Comparison of ENCODE assay signal across 24 cellular contexts in the genomic region with DNA sequence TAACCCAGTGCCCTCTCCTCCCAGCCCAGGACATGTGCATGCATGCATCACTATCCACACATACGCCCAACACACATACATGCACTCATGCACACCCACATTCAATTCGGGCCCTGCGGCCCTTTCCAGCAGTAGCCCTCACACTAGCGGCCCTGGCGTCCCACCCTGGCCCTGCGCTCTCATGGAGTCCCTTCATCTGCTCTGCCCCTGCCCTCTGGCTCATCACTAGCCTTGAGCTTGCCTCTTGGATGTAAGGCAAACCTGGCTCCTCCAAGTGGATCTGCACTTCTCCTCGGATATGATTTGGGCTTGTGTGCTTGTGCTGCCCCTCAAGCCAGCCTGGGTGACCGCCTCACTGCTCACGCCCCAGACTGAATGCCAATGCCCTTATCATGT.
A peak's percentile ranks its signal among the peaks of the same experiment; 100 is the strongest.
DNase-seq lines count a peak whose midpoint lies in the region; ATAC-seq and TF ChIP-seq lines count a peak whose summit lies in the region.
"Had no signal": no experiment of that assay in that cellular context is flagged by ENCODE, and none has a peak within 500 bp of the region (broad histone marks: within the 10 kb centered on the region; RNA-seq: fewer than 3 reads in every experiment).

No MANE protein-coding gene starts in this region.

- H3K4me3 Mint-ChIP-seq in H9 = no peak overlapping the region
- H3K4me3 Mint-ChIP-seq: activated CD8-positive, alpha-beta T cell treated with anti-CD3 and anti-CD28 coated beads for 36 hours had no signal

- no peak for DNase-seq in H9
- DNase-seq in right atrium auricular region (ENCODE audit: low spot score) = no peak
- DNase-seq in neuronal stem cell (ENCODE audit: low spot score) = no peak
- no peak for DNase-seq in NCI-H146 (lab: John Stamatoyannopoulos, UW)
- DNase-seq in esophagus muscularis mucosa (ENCODE audit: extremely low spot score) = no peak
- DNase-seq: ACHN; activated B cell treated with CpG ODN at 0.5 μM for 24 hours; activated CD8-positive, alpha-beta T cell treated with anti-CD3 and anti-CD28 coated beads for 36 hours; activated effector memory CD4-positive, alpha-beta T cell treated with Interleukin-2 at 50 U/mL for 16 hours; activated naive CD8-positive, alpha-beta T cell treated with anti-CD3 and anti-CD28 coated beads for 36 hours; Caco-2; KG1; MG63; mucosa of descending colon; NCI-H1105 treated with DMSO at 0.1 percent for 48 hours; NCI-H2081; NCI-H345; Peyer's patch; stimulated activated CD4-positive, alpha-beta T cell treated with anti-CD3 and anti-CD28 coated beads, Interleukin-1b, Interleukin-23, amount 100 ng/mL, for 48 hours had no signal

- H3T11ph ChIP-seq in H9 (ENCODE audit: low read length) = no peak overlapping the region

- H3K36me3 ChIP-seq in BLaER1 = no peaks in the 10 kb centered on the region
- H3K36me3 ChIP-seq in right atrium auricular region = no peaks in the 10 kb centered on the region
- H3K36me3 ChIP-seq in neuronal stem cell (replicated peaks in 1 of 2; ENCODE audit: control insufficient read depth in 2 of 2, insufficient read depth in 2 of 2, low read length in 2 of 2) = no peaks in the 10 kb centered on the region
- no peaks in the 10 kb centered on the region for H3K36me3 ChIP-seq in esophagus muscularis mucosa
- H3K36me3 ChIP-seq: ascending aorta, MG63, Peyer's patch, SJCRH30 had no signal

- H4K91ac ChIP-seq in H9 (ENCODE audit: insufficient read length, low read depth, low read length) (no peak overlapping the region), neuronal stem cell (ENCODE audit: low read depth, low read length, poor library complexity) (no peak overlapping the region)

- H3K14ac ChIP-seq in H9 (ENCODE audit: insufficient read depth, low read length) = peak overlapping the region; percentile 83
- H3K14ac ChIP-seq in neuronal stem cell (ENCODE audit: low read length) = no peak overlapping the region

- H2AK5ac ChIP-seq in H9 (ENCODE audit: insufficient read length, low read length) (no peak overlapping the region), neuronal stem cell (ENCODE audit: low read depth, low read length) (no peak overlapping the region)

- H4K5ac ChIP-seq in H9 (ENCODE audit: insufficient read length, low read depth, low read length) = no peak overlapping the region

- H3K9me3 Mint-ChIP-seq in H9 = no peaks in the 10 kb centered on the region
- H3K9me3 Mint-ChIP-seq: activated B cell treated with CpG ODN at 0.5 μM for 24 hours; activated CD8-positive, alpha-beta T cell treated with anti-CD3 and anti-CD28 coated beads for 36 hours; activated naive CD8-positive, alpha-beta T cell treated with anti-CD3 and anti-CD28 coated beads for 36 hours had no signal

- H3K27me3 Mint-ChIP-seq in H9 (ENCODE audit: low read depth) = no peaks in the 10 kb centered on the region; the same call in 1 of the 2 replicates

- H3K4me3 ChIP-seq in BLaER1 (no peak overlapping the region), right atrium auricular region (peak overlapping the region in 1 of 2 donors; percentile 50), neuronal stem cell (ENCODE audit: low read length in 2 of 2) (no peak overlapping the region), esophagus muscularis mucosa (no peak overlapping the region)
- H3K4me3 ChIP-seq: mucosa of descending colon had no signal

- H3K79me2 ChIP-seq in H9 (ENCODE audit: insufficient read depth, low read length) = no peaks in the 10 kb centered on the region

- H3K27ac Mint-ChIP-seq in H9 = no peak overlapping the region; a peak in 1 of 7 replicates
- H3K27ac Mint-ChIP-seq: activated CD8-positive, alpha-beta T cell treated with anti-CD3 and anti-CD28 coated beads for 36 hours; activated naive CD8-positive, alpha-beta T cell treated with anti-CD3 and anti-CD28 coated beads for 36 hours had no signal

- H3K36me3 Mint-ChIP-seq in H9 (ENCODE audit: insufficient read depth in 1 of 3, low read depth in 3 of 3) = no peaks in the 10 kb centered on the region
- H3K36me3 Mint-ChIP-seq: activated naive CD8-positive, alpha-beta T cell treated with anti-CD3 and anti-CD28 coated beads for 36 hours had no signal

- H2BK20ac ChIP-seq in H9 (ENCODE audit: low read depth, low read length, poor library complexity, severe bottlenecking) = no peak overlapping the region

- peaks cover 0 to 14% of the 10 kb centered on the region in 2 experiments; a peak in 2 of 4 replicates for H3K4me1 Mint-ChIP-seq in H9

- H3K9me3 ChIP-seq in BLaER1 (no peaks in the 10 kb centered on the region), H9 (ENCODE audit: control insufficient read depth, low read depth, low read length) (no peaks in the 10 kb centered on the region), right atrium auricular region (no peaks in the 10 kb centered on the region), neuronal stem cell (replicated peaks in 1 of 2; ENCODE audit: control insufficient read depth in 2 of 2, insufficient read depth in 1 of 2, low read depth in 1 of 2, low read length in 2 of 2) (no peaks in the 10 kb centered on the region), esophagus muscularis mucosa (no peaks in the 10 kb centered on the region)
- H3K9me3 ChIP-seq: ascending aorta, Caco-2, MG63, mucosa of descending colon, Peyer's patch, SJCRH30 had no signal

- no peak for TF ChIP-seq EP300 in esophagus muscularis mucosa (IDR thresholded peaks at IDR 0.05)

- no peak overlapping the region for H3K23ac ChIP-seq in H9 (ENCODE audit: insufficient read length, low read depth, low read length)
- H3K23ac ChIP-seq in neuronal stem cell (ENCODE audit: low read depth, low read length, poor library complexity) = no peak overlapping the region

- no CpG with 5 or more reads among the region's 9 CpGs for WGBS in H9 (ENCODE audit: extremely low coverage, insufficient read length, low lambda C conversion rate)
- no CpG with 5 or more reads among the region's 9 CpGs for WGBS in neuronal stem cell (ENCODE audit: extremely low coverage in 2 of 2, insufficient read length in 2 of 2, insufficient replicate concordance in 1 of 2), 2 donors
- 95% methylated on average over 8 of the region's 9 CpGs for WGBS in esophagus muscularis mucosa

- no peak overlapping the region for H2BK120ac ChIP-seq in H9 (ENCODE audit: low read depth, low read length, poor library complexity, severe bottlenecking)
- no peak overlapping the region for H2BK120ac ChIP-seq in neuronal stem cell (ENCODE audit: low read depth, low read length)

- H4K8ac ChIP-seq in H9 (replicated peaks; ENCODE audit: insufficient read length, low read depth, low read length) = peak overlapping the region; percentile 48
- no peak overlapping the region for H4K8ac ChIP-seq in neuronal stem cell (ENCODE audit: low read depth, low read length)

- no peaks in the 10 kb centered on the region for H3K27me3 ChIP-seq in BLaER1
- H3K27me3 ChIP-seq in H9 (ENCODE audit: insufficient read depth, low read length) = no peaks in the 10 kb centered on the region
- no peaks in the 10 kb centered on the region for H3K27me3 ChIP-seq in right atrium auricular region
- H3K27me3 ChIP-seq in neuronal stem cell (ENCODE audit: control insufficient read depth in 3 of 3, insufficient read depth in 3 of 3, low read depth in 1 of 3, low read length in 3 of 3) = peaks cover 0 to 47% (median 0%) of the 10 kb centered on the region in 3 experiments
- H3K27me3 ChIP-seq in esophagus muscularis mucosa = no peaks in the 10 kb centered on the region
- H3K27me3 ChIP-seq: ascending aorta, MG63, Peyer's patch, SJCRH30 had no signal

- no peak overlapping the region for H2BK15ac ChIP-seq in H9 (ENCODE audit: low read depth, low read length)
- H2BK15ac ChIP-seq in neuronal stem cell (ENCODE audit: low read length) = peak overlapping the region; percentile 40

- intact Hi-C loops in esophagus muscularis mucosa (cut with DNase I) = no loop called here

- H3K4me2 ChIP-seq in BLaER1 (peak overlapping the region; percentile 87; the same call in 1 of the 2 replicates), H9 (ENCODE audit: insufficient read depth, insufficient read length, low read length) (no peak overlapping the region), neuronal stem cell (ENCODE audit: insufficient read depth, low read length, poor library complexity, severe bottlenecking) (no peak overlapping the region)

- TF ChIP-seq POLR2A in esophagus muscularis mucosa (IDR thresholded peaks at IDR 0.05; ENCODE audit: low read depth) = no peak

- H3K4ac ChIP-seq in H9 (ENCODE audit: low read depth, low read length) (no peak overlapping the region), neuronal stem cell (ENCODE audit: low read length) (no peak overlapping the region)

- H3K23me2 ChIP-seq in H9 (ENCODE audit: insufficient read length, low read depth, low read length, poor library complexity, severe bottlenecking) = no peaks in the 10 kb centered on the region

- H2AFZ ChIP-seq in H9 (ENCODE audit: low read length) (no peak overlapping the region), neuronal stem cell (ENCODE audit: low read length) (no peak overlapping the region)

- H2BK5ac ChIP-seq in H9 (ENCODE audit: insufficient read length, low read length) (no peak overlapping the region), neuronal stem cell (ENCODE audit: low read length) (no peak overlapping the region)

- no peak overlapping the region for H3K18ac ChIP-seq in H9 (ENCODE audit: insufficient read length, low read depth, low read length)
- H3K18ac ChIP-seq in neuronal stem cell (ENCODE audit: low read length) = peak overlapping the region; percentile 76

- no peak for ATAC-seq in GM21528 (IDR thresholded peaks at IDR 0.05; ENCODE audit: low FRiP score, unreplicated experiment)
- no peak for ATAC-seq in GM18861 (IDR thresholded peaks at IDR 0.05; ENCODE audit: unreplicated experiment)

- H3K56ac ChIP-seq in H9 (ENCODE audit: insufficient read length, low read depth, low read length) = no peak overlapping the region

- no peaks in the 10 kb centered on the region for H4K20me1 ChIP-seq in BLaER1
- H4K20me1 ChIP-seq in H9 (ENCODE audit: control insufficient read depth, insufficient read depth, insufficient read length) = no peaks in the 10 kb centered on the region

- H3K27ac ChIP-seq in BLaER1 = no peak overlapping the region
- no peak overlapping the region for H3K27ac ChIP-seq in H9 (ENCODE audit: insufficient read length, low read depth, low read length)
- peak overlapping the region; percentile 91 to 96 for H3K27ac ChIP-seq in right atrium auricular region
- H3K27ac ChIP-seq in neuronal stem cell (replicated peaks; ENCODE audit: low read length) = no peak overlapping the region
- peak overlapping the region in 1 of 4 donors; percentile 80 for H3K27ac ChIP-seq in esophagus muscularis mucosa (replicated peaks in 1 of 4)

- H3K4me1 ChIP-seq in BLaER1 = peaks cover 26% of the 10 kb centered on the region
- H3K4me1 ChIP-seq in H9 (ENCODE audit: insufficient read depth, low read length) = no peaks in the 10 kb centered on the region
- peaks cover 0 to 40% of the 10 kb centered on the region in 2 donors for H3K4me1 ChIP-seq in right atrium auricular region
- H3K4me1 ChIP-seq in neuronal stem cell (ENCODE audit: control insufficient read depth in 2 of 2, insufficient read depth in 1 of 2, low read depth in 1 of 2, low read length in 2 of 2) = peaks cover 6 to 15% of the 10 kb centered on the region in 2 donors
- peaks cover 15 to 29% (median 25%) of the 10 kb centered on the region in 4 donors for H3K4me1 ChIP-seq in esophagus muscularis mucosa
- H3K4me1 ChIP-seq: Caco-2, Peyer's patch had no signal

- TF ChIP-seq CTCF in H9 (conservative IDR thresholded peaks at IDR 0.05) (no peak), right atrium auricular region (IDR thresholded peaks at IDR 0.05) (no peak), esophagus muscularis mucosa (IDR thresholded peaks at IDR 0.05) (no peak)

- H3K79me1 ChIP-seq in H9 (ENCODE audit: insufficient read depth, low read depth, low read length, poor library complexity, severe bottlenecking) = no peaks in the 10 kb centered on the region
- H3K79me1 ChIP-seq in neuronal stem cell (ENCODE audit: low read depth, low read length) = no peaks in the 10 kb centered on the region

- no peak overlapping the region for H2BK12ac ChIP-seq in H9 (ENCODE audit: insufficient read length, low read depth, low read length)
- no peak overlapping the region for H2BK12ac ChIP-seq in neuronal stem cell (ENCODE audit: low read length)

- H3K9ac ChIP-seq in BLaER1 (no peak overlapping the region), H9 (ENCODE audit: extremely low read depth, insufficient read length, low read length) (no peak overlapping the region), neuronal stem cell (ENCODE audit: low read depth, low read length, poor library complexity) (no peak overlapping the region)

Comparison
In these comparisons a context has a peak if more than half of its experiments do, and no peak if none do; other contexts are left out.
1. H3K27ac ChIP-seq: peak in right atrium auricular region (2 of 2); none in BLaER1 (single experiment), H9 (single experiment) and neuronal stem cell (single experiment).